ENCODE assay signal across 29 cellular contexts in genomic region chr2:60520917-60521539, GRCh38. TPM values are rescaled to one million over a fixed set of nuclear protein-coding genes. Genes with fewer than 3 reads are reported as not detected.
DNase-seq lines count a peak whose midpoint lies in the region; ATAC-seq, FAIRE-seq and TF ChIP-seq lines count a peak whose summit lies in the region.
"Had no signal": no experiment of that assay in that cellular context is flagged by ENCODE, and none has a peak within 500 bp of the region (broad histone marks: within the 10 kb centered on the region; RNA-seq: fewer than 3 reads in every experiment).

No MANE protein-coding gene starts in this region.

- POLR2A ChIA-PET in H1 (lab: Charles Lee; ENCODE audit: partially characterized antibody) = interaction anchor here (0.7 to 2.0 kb wide), 6 partner anchors 9 to 28 kb away, joined by 3 to 9 read pairs (median 4); no protein-coding TSS in a partner anchor
- POLR2A ChIA-PET in CD4-positive, alpha-beta memory T cell (lab: Charles Lee; ENCODE audit: partially characterized antibody) = no interaction called here

- peak overlapping the region; percentile 35 for H3K56ac ChIP-seq in H1 (replicated peaks; ENCODE audit: insufficient read length, low read depth, low read length)

- TF ChIP-seq POLR2A in heart left ventricle (IDR thresholded peaks at IDR 0.05) (no peak), H1 (IDR thresholded peaks at IDR 0.05; ENCODE audit: control extremely low read depth in 1 of 2, low read depth in 2 of 2, low read length in 2 of 2) (no peak)

- 68 to 78% (median 73%) methylated on average over 9 of the region's 9 CpGs for WGBS in heart left ventricle, 4 donors
- WGBS in H1 (ENCODE audit: extremely low coverage in 1 of 2, insufficient coverage in 1 of 2, insufficient read length in 1 of 2, insufficient replicate concordance in 2 of 2, low coverage in 1 of 2, low lambda C conversion rate in 2 of 2, missing lambda C conversion rate in 1 of 2), 2 experiments = 79% methylated on average over 9 of the region's 9 CpGs; no CpG with 5 or more reads in 1 of the 2 experiments

- H3K14ac ChIP-seq in H1 (ENCODE audit: insufficient read length) = no peak overlapping the region

- H3K27ac ChIP-seq in heart left ventricle (peak overlapping the region in 8 of 12 donors; percentile 3 to 66 (median 46)), H1 (ENCODE audit: low read depth, low read length) (0 out of 2 replicates have a peak overlapping the region, but pooled peaks have one; percentile 50)
- no peak overlapping the region for H3K27ac ChIP-seq in CD4-positive, alpha-beta memory T cell (ENCODE audit: low read depth, low read length)
- H3K27ac ChIP-seq: A549, foreskin keratinocyte, hepatocyte, KMS-11, SJSA1, upper lobe of left lung had no signal

- H3K4me3 Mint-ChIP-seq in naive B cell = peak overlapping the region in 5 of 8 donors; percentile 0 to 78 (median 25)
- H3K4me3 Mint-ChIP-seq in CD4-positive, alpha-beta memory T cell = no peak overlapping the region
- H3K4me3 Mint-ChIP-seq: activated CD4-positive, alpha-beta T cell treated with anti-CD3 and anti-CD28 coated beads for 36 hours; neural crest cell had no signal

- H3K23me2 ChIP-seq in H1 (ENCODE audit: low read depth, low read length) = peaks cover 4% of the 10 kb centered on the region; the same call in 1 of the 2 replicates

- peak overlapping the region; percentile 96 for H2BK12ac ChIP-seq in H1 (ENCODE audit: low read depth, low read length)

- H3K4me2 ChIP-seq in H1 (ENCODE audit: insufficient read depth in 1 of 2, low read depth in 2 of 2, low read length in 2 of 2) = peak overlapping the region; percentile 67 to 79
- H3K4me2 ChIP-seq: A549, hepatocyte, KMS-11 had no signal

- intact Hi-C loops in heart left ventricle (cut with DNase I) (no loop called here), Right ventricle myocardium inferior (cut with DNase I) (no loop called here)
- intact Hi-C loops in CD4-positive, alpha-beta memory T cell (cut with micrococcal nuclease) = no loop called here

- no peak overlapping the region; a peak in 1 of 7 replicates for H3K9ac ChIP-seq in H1 (replicated peaks in 1 of 4; ENCODE audit: extremely low read depth in 1 of 4, low read depth in 3 of 4, low read length in 3 of 4)
- H3K9ac ChIP-seq: KMS-11 had no signal

- TF ChIP-seq EP300 in H1 (IDR thresholded peaks at IDR 0.05; ENCODE audit: borderline replicate concordance in 1 of 2, low read depth in 2 of 2, low read length in 2 of 2) = no peak

- H2AFZ ChIP-seq in H1 (ENCODE audit: low read length) = no peak overlapping the region
- H2AFZ ChIP-seq: hepatocyte had no signal

- CTCF ChIA-PET in H1 (lab: Charles Lee; ENCODE audit: partially characterized antibody) = interaction anchor here (1.3 to 2.3 kb wide), 5 partner anchors 9 to 184 kb away, joined by 5 to 7 read pairs (median 7); no protein-coding TSS in a partner anchor
- CTCF ChIA-PET in CD4-positive, alpha-beta memory T cell (lab: Charles Lee; ENCODE audit: partially characterized antibody) = no interaction called here

- H3K4me3 ChIP-seq in heart left ventricle (no peak overlapping the region), H1 (ENCODE audit: extremely low read depth in 1 of 4, insufficient read depth in 2 of 4, low read depth in 3 of 4, low read length in 4 of 4) (peak overlapping the region in 1 of 4 experiments; percentile 36; a peak in 2 of 8 replicates)
- H3K4me3 ChIP-seq in CD4-positive, alpha-beta memory T cell (ENCODE audit: low read length in 2 of 2) = no peak overlapping the region
- H3K4me3 ChIP-seq: A549, hepatocyte, SJSA1, upper lobe of left lung had no signal

- no peak overlapping the region for H3K4ac ChIP-seq in H1 (replicated peaks; ENCODE audit: insufficient read length, low read depth, low read length)

- H3K23ac ChIP-seq in H1 (ENCODE audit: insufficient read length) = no peak overlapping the region

- H3K18ac ChIP-seq in H1 (ENCODE audit: extremely low read depth, low read length) = peak overlapping the region; percentile 96

- H3K9me3 ChIP-seq in heart left ventricle (no peaks in the 10 kb centered on the region), H1 (ENCODE audit: insufficient read depth in 2 of 2, low read depth in 1 of 2, low read length in 1 of 2) (no peaks in the 10 kb centered on the region)
- H3K9me3 ChIP-seq in CD4-positive, alpha-beta memory T cell (ENCODE audit: control insufficient read depth in 1 of 2, low read length in 2 of 2) = no peaks in the 10 kb centered on the region
- H3K9me3 ChIP-seq: A549, BE2C, SJSA1, upper lobe of left lung had no signal

- no peak for FAIRE-seq in H1 (lab: Jason Lieb, UNC)
- FAIRE-seq: A549, TTC549 had no signal

- H4K20me1 ChIP-seq in H1 (replicated peaks in 1 of 2; ENCODE audit: control insufficient read depth in 1 of 2, insufficient read depth in 2 of 2, low read length in 2 of 2) = peaks cover 5 to 14% of the 10 kb centered on the region in 2 experiments

- peak overlapping the region; percentile 87; the same call in 1 of the 2 replicates for H2BK20ac ChIP-seq in H1 (ENCODE audit: low read length)

- H4K5ac ChIP-seq in H1 (ENCODE audit: insufficient read length, low read depth, low read length) = no peak overlapping the region

- H3K36me3 Mint-ChIP-seq in naive B cell = peaks cover 45 to 48% of the 10 kb centered on the region in 2 donors
- no peaks in the 10 kb centered on the region for H3K36me3 Mint-ChIP-seq in CD4-positive, alpha-beta memory T cell

- H3K27me3 ChIP-seq in heart left ventricle (peaks cover 0 to 4% (median 0%) of the 10 kb centered on the region in 9 donors), H1 (replicated peaks in 1 of 4; ENCODE audit: control insufficient read depth in 3 of 4, extremely low read depth in 1 of 4, insufficient read depth in 3 of 4, low read length in 3 of 4) (no peaks in the 10 kb centered on the region)
- no peaks in the 10 kb centered on the region for H3K27me3 ChIP-seq in CD4-positive, alpha-beta memory T cell (ENCODE audit: insufficient read depth, low read length)
- H3K27me3 ChIP-seq: BE2C, foreskin keratinocyte, hepatocyte, upper lobe of left lung had no signal

- peak overlapping the region; percentile 75 for H4K91ac ChIP-seq in H1 (replicated peaks; ENCODE audit: insufficient read length, low read length)

- H3K36me3 ChIP-seq in heart left ventricle = no peaks in the 10 kb centered on the region
- peaks cover 0 to 26% (median 0%) of the 10 kb centered on the region in 4 experiments; a peak in 3 of 8 replicates for H3K36me3 ChIP-seq in H1 (ENCODE audit: control insufficient read depth in 2 of 4, insufficient read depth in 4 of 4, low read length in 3 of 4)
- no peaks in the 10 kb centered on the region for H3K36me3 ChIP-seq in CD4-positive, alpha-beta memory T cell (ENCODE audit: insufficient read depth, low read length)
- H3K36me3 ChIP-seq: BE2C, SJSA1, upper lobe of left lung had no signal

- H2BK120ac ChIP-seq in H1 (replicated peaks; ENCODE audit: low read depth, low read length) = no peak overlapping the region

- no peak for DNase-seq in heart left ventricle
- DNase-seq in Right ventricle myocardium inferior (ENCODE audit: missing footprints) = no peak
- peak in 1 of 2 experiments; percentile 57 for DNase-seq in H1 (ENCODE audit: low read depth in 1 of 2, low spot score in 2 of 2)
- DNase-seq in naive B cell = no peak
- no peak for DNase-seq in central memory CD4-positive, alpha-beta T cell
- no peak for DNase-seq in CD4-positive, alpha-beta memory T cell
- DNase-seq: activated CD4-positive, alpha-beta T cell treated with anti-CD3 and anti-CD28 coated beads for 36 hours; activated effector memory CD4-positive, alpha-beta T cell treated with anti-CD3 and anti-CD28 coated beads, Interleukin-2, amount 50 U/mL, for 16 hours; BE2C; COR-L47; DMS79 treated with DMSO at 0.1 percent for 48 hours; effector memory CD4-positive, alpha-beta T cell; foreskin keratinocyte; NCI-H1436 treated with DMSO at 0.1 percent for 48 hours; NCI-H2107; NCI-H524; NK-92 treated with Interleukin-12 subunit alpha and Interleukin-12 subunit beta, amount 100 ng/mL, for 24 hours; stimulated activated CD8-positive, alpha-beta memory T cell treated with anti-CD3 and anti-CD28 coated beads, Interleukin-4, amount 100 ng/mL, for 48 hours; T-helper 1 cell had no signal

- no peaks in the 10 kb centered on the region for H3K9me3 Mint-ChIP-seq in naive B cell
- peaks cover 0 to 3% (median 0%) of the 10 kb centered on the region in 8 donors for H3K9me3 Mint-ChIP-seq in CD4-positive, alpha-beta memory T cell
- H3K9me3 Mint-ChIP-seq: neural crest cell had no signal

- peak overlapping the region; percentile 63; the same call in 1 of the 2 replicates for H2BK15ac ChIP-seq in H1 (ENCODE audit: low read length)

- no peak overlapping the region for H4K8ac ChIP-seq in H1 (ENCODE audit: extremely low read depth, insufficient read depth, low read length)

- peaks cover 88 to 98% (median 91%) of the 10 kb centered on the region in 3 donors for H3K4me1 Mint-ChIP-seq in naive B cell
- no peaks in the 10 kb centered on the region for H3K4me1 Mint-ChIP-seq in CD4-positive, alpha-beta memory T cell

- peak in 3 of 4 donors; percentile 47 to 69 (median 67) for ATAC-seq in heart left ventricle
- ATAC-seq in Right ventricle myocardium inferior = no peak
- no peak for ATAC-seq in naive B cell (ENCODE audit: low read depth in 2 of 2)
- no peak for ATAC-seq in HG03159 (IDR thresholded peaks at IDR 0.05; ENCODE audit: unreplicated experiment)
- no peak for ATAC-seq in GM21367 (IDR thresholded peaks at IDR 0.05; ENCODE audit: unreplicated experiment)
- ATAC-seq: A549; activated CD4-positive, alpha-beta T cell treated with anti-CD3 and anti-CD28 coated beads for 36 hours; esophagus mucosa; foreskin keratinocyte had no signal

- no peak for TF ChIP-seq RAD21 in H1 (IDR thresholded peaks at IDR 0.05 in 1 of 2, conservative IDR thresholded peaks at IDR 0.05 in 1 of 2; ENCODE audit: low read depth in 2 of 2, low read length in 2 of 2)

- TF ChIP-seq CTCF in heart left ventricle (IDR thresholded peaks at IDR 0.05) = no peak
- no peak for TF ChIP-seq CTCF in H1 (IDR thresholded peaks at IDR 0.05; ENCODE audit: control extremely low read depth in 1 of 3, insufficient read depth in 1 of 3, low read depth in 1 of 3, low read length in 3 of 3)

- H2BK5ac ChIP-seq in H1 (ENCODE audit: low read depth, low read length) = peak overlapping the region; percentile 85

- peaks cover 0 to 48% (median 12%) of the 10 kb centered on the region in 12 donors for H3K4me1 ChIP-seq in heart left ventricle
- H3K4me1 ChIP-seq in H1 (replicated peaks in 1 of 4; ENCODE audit: control insufficient read depth in 3 of 4, insufficient read depth in 4 of 4, low read length in 3 of 4) = peaks cover 11 to 52% (median 37%) of the 10 kb centered on the region in 4 experiments
- H3K4me1 ChIP-seq in CD4-positive, alpha-beta memory T cell (ENCODE audit: insufficient read depth, low read length) = no peaks in the 10 kb centered on the region
- H3K4me1 ChIP-seq: A549, BE2C had no signal

- peak overlapping the region; percentile 92 for H2AK5ac ChIP-seq in H1 (ENCODE audit: low read depth, low read length)

- H3K79me1 ChIP-seq in H1 (ENCODE audit: low read depth, low read length) = peaks cover 19% of the 10 kb centered on the region

- H3K27ac Mint-ChIP-seq in naive B cell = peak overlapping the region in 5 of 6 donors; percentile 71 to 96 (median 86)
- no peak overlapping the region for H3K27ac Mint-ChIP-seq in CD4-positive, alpha-beta memory T cell
- H3K27ac Mint-ChIP-seq: activated CD4-positive, alpha-beta T cell treated with anti-CD3 and anti-CD28 coated beads for 36 hours had no signal

- H3K27me3 Mint-ChIP-seq in naive B cell = no peaks in the 10 kb centered on the region
- peaks cover 4 to 5% of the 10 kb centered on the region in 2 donors for H3K27me3 Mint-ChIP-seq in CD4-positive, alpha-beta memory T cell

- H3K79me2 ChIP-seq in H1 (ENCODE audit: control insufficient read depth in 1 of 2, insufficient read depth in 2 of 2, low read length in 2 of 2) = peaks cover 10 to 99% of the 10 kb centered on the region in 2 experiments; a peak in 3 of 4 replicates

RNA-seq across cellular contexts. Expression of gene BCL11A, which starts 32.4 kb away (rescaled TPM):
- total RNA-seq in heart left ventricle = 10 to 100 TPM in 8 of 9 donors, 1 to 10 TPM in 1; 9.2 to 31.9 (median 22.4) TPM
- 10 to 100 TPM in 1 of 2 donors, 1 to 10 TPM in 1; 5.6 to 18.9 TPM for polyA plus RNA-seq in heart left ventricle
- total RNA-seq in Right ventricle myocardium inferior = 37.5 TPM
- 59.3 and 61.3 TPM in 2 replicates for total RNA-seq in H1 (2021; fragmentation: NEBNext Ultra II Directional; extraction: Animal tissue kit (Norgen Biotek cat#: 25700))
- 11.9 and 12.2 TPM in 2 replicates for polyA plus RNA-seq in H1 (2011; rRNA removed)
- polyA plus RNA-seq in H1 (2011; cell fraction: cytosol; rRNA removed) = 12.9 TPM
- 22.4 TPM for polyA plus RNA-seq in H1 (2011; cell fraction: nucleus; rRNA removed)
- 23.1 to 35.1 TPM (median 27.2 TPM) in 4 replicates for polyA plus RNA-seq in H1 (2012, experiment 1 of 2)
- polyA plus RNA-seq in H1 (2012, experiment 2 of 2) = 25.7 TPM
- polyA plus RNA-seq in H1 (2013, experiment 1 of 2) = 28.0 TPM
- polyA plus RNA-seq in H1 (2013, experiment 2 of 2) = 29.7 TPM
- 38.6 and 49.0 TPM in 2 replicates for polyA minus RNA-seq in H1 (2011; rRNA and poly(A)+ RNA removed)
- 30.3 TPM for polyA minus RNA-seq in H1 (2011; cell fraction: cytosol; rRNA and poly(A)+ RNA removed)
- 83.2 TPM for polyA minus RNA-seq in H1 (2011; cell fraction: nucleus; rRNA and poly(A)+ RNA removed)
- polyA plus RNA-seq in naive B cell (ENCODE audit: low read depth in 6 of 6) = 100 to 1,000 TPM; 152 to 246 (median 192) TPM
- under 1 TPM in 1 of 2 experiments, not detected in 1; 0.12 TPM for total RNA-seq in CD4-positive, alpha-beta memory T cell
- 1 to 10 TPM in 1 of 2 donors, not detected in 1; 1.6 TPM for polyA plus RNA-seq in CD4-positive, alpha-beta memory T cell

Comparison
In these comparisons a context has a peak if more than half of its experiments do, and no peak if none do; other contexts are left out.
1. ATAC-seq: peak in heart left ventricle (3 of 4); none in Right ventricle myocardium inferior (single experiment), naive B cell (0 of 2), HG03159 (single experiment) and GM21367 (single experiment).
2. H3K27ac Mint-ChIP-seq: peak in naive B cell (5 of 6); none in CD4-positive, alpha-beta memory T cell (0 of 7).
3. H3K4me3 Mint-ChIP-seq: peak in naive B cell (5 of 8); none in CD4-positive, alpha-beta memory T cell (0 of 8).
4. RNA of gene BCL11A, which starts 32.4 kb away (total RNA-seq): 59.3 to 61.3 TPM in H1, 37.5 TPM in Right ventricle myocardium inferior (single experiment) and 9.2 to 31.9 TPM in heart left ventricle; 0.12 TPM in CD4-positive, alpha-beta memory T cell; every median in the first group is over 4 times any median in the second.